13 cellular contexts compared by ENCODE assay signal in genomic region chr7:93119191-93119905, GRCh38. TPM values are rescaled to one million over a fixed set of nuclear protein-coding genes. Genes with fewer than 3 reads are reported as not detected.
A peak's percentile ranks its signal among the peaks of the same experiment; 100 is the strongest.
DNase-seq lines count a peak whose midpoint lies in the region; ATAC-seq, FAIRE-seq and TF ChIP-seq lines count a peak whose summit lies in the region.
"Had no signal": no experiment of that assay in that cellular context is flagged by ENCODE, and none has a peak within 500 bp of the region (broad histone marks: within the 10 kb centered on the region; RNA-seq: fewer than 3 reads in every experiment).

No MANE protein-coding gene starts in this region.

- H3K27me3 ChIP-seq in bronchial epithelial cell (ENCODE audit: control insufficient read depth, insufficient read depth, low read length) (no peaks in the 10 kb centered on the region), HAP-1 (ENCODE audit: low read depth) (no peaks in the 10 kb centered on the region)

- no peak for FAIRE-seq in bronchial epithelial cell (lab: Jason Lieb, UNC)

- in situ Hi-C loops in HAP-1 (cut with MboI; ENCODE audit: low sequenced_read_pairs), result no loop called here

- H3K9me3 ChIP-seq in HAP-1, result no peaks in the 10 kb centered on the region

- H3K4me3 ChIP-seq in bronchial epithelial cell (ENCODE audit: low read depth, low read length) (no peak overlapping the region), HAP-1 (no peak overlapping the region)

- H3K36me3 ChIP-seq in bronchial epithelial cell (ENCODE audit: control insufficient read depth, insufficient read depth, low read length) (no peaks in the 10 kb centered on the region), HAP-1 (replicated peaks) (no peaks in the 10 kb centered on the region)

- no peaks in the 10 kb centered on the region for H3K4me1 ChIP-seq in HAP-1

- DNase-seq in EH (ENCODE audit: low read depth) (peak; percentile 94), NCI-H226 (peak; percentile 59), bronchial epithelial cell (ENCODE audit: low read depth) (peak; percentile 47), non-pigmented ciliary epithelial cell (ENCODE audit: low read depth) (peak; percentile 22), HAP-1 (ENCODE audit: low spot score in 2 of 2) (no peak), NCI-H1048 (lab: John Stamatoyannopoulos, UW) (no peak)
- DNase-seq: activated CD8-positive, alpha-beta memory T cell treated with anti-CD3 and anti-CD28 coated beads, Interleukin-2, amount 50 U/mL, for 48 hours; DMS 273 treated with DMSO at 0.1 percent for 48 hours; MV-4-11; NCI-H82; occipital lobe had no signal

- ATAC-seq in GM19452 (IDR thresholded peaks at IDR 0.05; ENCODE audit: unreplicated experiment), result no peak
- ATAC-seq: stimulated activated memory B cell treated with anti-CD40 and anti-IgM and Interleukin-4, amounts not matched to agents 10 μg/mL and 1 μg/mL and 100 μg/mL, for 72 hours had no signal

- no peak for TF ChIP-seq CTCF in bronchial epithelial cell (IDR thresholded peaks at IDR 0.05; ENCODE audit: insufficient read depth, low read length, severe bottlenecking)

RNA-seq across cellular contexts. Expression of gene SAMD9, which starts 1.6 kb away (rescaled TPM):
- total RNA-seq in bronchial epithelial cell, result 5.5 and 13.2 TPM in 2 replicates

RNA-seq across cellular contexts. Expression of gene SAMD9L, which starts 28.8 kb away (rescaled TPM):
- under 0.01 and 0.64 TPM in 2 replicates for total RNA-seq in bronchial epithelial cell

Comparison
In these comparisons a context has a peak if more than half of its experiments do, and no peak if none do; other contexts are left out.
1. DNase-seq: peak in EH (single experiment), NCI-H226 (single experiment), bronchial epithelial cell (single experiment) and non-pigmented ciliary epithelial cell (single experiment); none in HAP-1 (0 of 2) and NCI-H1048 (single experiment).